ENCODE assay signal across 9 cellular contexts in genomic region chr12:67025543-67026114, GRCh38.
DNase-seq lines count a peak whose midpoint lies in the region; ATAC-seq and TF ChIP-seq lines count a peak whose summit lies in the region.
"Had no signal": no experiment of that assay in that cellular context is flagged by ENCODE, and none has a peak within 500 bp of the region (broad histone marks: within the 10 kb centered on the region; RNA-seq: fewer than 3 reads in every experiment).

No MANE protein-coding gene starts in this region.

- H3K9me2 ChIP-seq in HCT116 (ENCODE audit: insufficient read depth): no peaks in the 10 kb centered on the region

- H3K27ac ChIP-seq in breast epithelium (no peak overlapping the region), HCT116 (ENCODE audit: low read depth, low read length) (no peak overlapping the region), WERI-Rb-1 (peak overlapping the region; percentile 59), psoas muscle (no peak overlapping the region)
- H3K27ac ChIP-seq: neutrophil had no signal

- no peaks in the 10 kb centered on the region for H3K4me1 Mint-ChIP-seq in MCF 10A (ENCODE audit: insufficient read depth, unreplicated experiment)

- no peaks in the 10 kb centered on the region for H3K4me1 ChIP-seq in breast epithelium
- no peaks in the 10 kb centered on the region for H3K4me1 ChIP-seq in HCT116 (ENCODE audit: control insufficient read depth in 1 of 2, insufficient read depth in 2 of 2, low read length in 2 of 2)
- no peaks in the 10 kb centered on the region for H3K4me1 ChIP-seq in psoas muscle

- TF ChIP-seq POLR2A in breast epithelium (IDR thresholded peaks at IDR 0.05): no peak
- TF ChIP-seq POLR2A in HCT116 (IDR thresholded peaks at IDR 0.05; ENCODE audit: borderline replicate concordance, extremely low read depth, insufficient read depth, insufficient read length): no peak

- H3K36me3 ChIP-seq in breast epithelium: no peaks in the 10 kb centered on the region
- H3K36me3 ChIP-seq in HCT116 (ENCODE audit: control insufficient read depth in 1 of 2, insufficient read depth in 2 of 2, low read length in 2 of 2): no peaks in the 10 kb centered on the region
- H3K36me3 ChIP-seq in WERI-Rb-1: no peaks in the 10 kb centered on the region
- no peaks in the 10 kb centered on the region for H3K36me3 ChIP-seq in psoas muscle (ENCODE audit: insufficient read depth in 1 of 2, low read depth in 1 of 2)
- H3K36me3 ChIP-seq: neutrophil had no signal

- no peak overlapping the region for H3K4me2 ChIP-seq in HCT116 (ENCODE audit: low read length)

- H3K9ac ChIP-seq in HCT116 (ENCODE audit: low read length): no peak overlapping the region

- ATAC-seq in HCT116 (peak; percentile 81), psoas muscle (peak in 2 of 4 donors; percentile 55 to 56)

- H3K27me3 ChIP-seq in breast epithelium (no peaks in the 10 kb centered on the region), HCT116 (ENCODE audit: insufficient read depth, low read length) (peaks cover 43% of the 10 kb centered on the region), WERI-Rb-1 (ENCODE audit: insufficient read depth, low read depth, severe bottlenecking) (no peaks in the 10 kb centered on the region), psoas muscle (ENCODE audit: insufficient read depth in 3 of 3, low read length in 2 of 3) (no peaks in the 10 kb centered on the region)
- H3K27me3 ChIP-seq: neutrophil had no signal

- H3K27me3 Mint-ChIP-seq in MCF 10A (ENCODE audit: insufficient read depth, unreplicated experiment): peaks cover 16% of the 10 kb centered on the region

- H3K36me3 Mint-ChIP-seq in MCF 10A (ENCODE audit: insufficient read depth, unreplicated experiment): no peaks in the 10 kb centered on the region

- H3K79me2 ChIP-seq in HCT116 (ENCODE audit: insufficient read depth, low read length): no peaks in the 10 kb centered on the region

- no peak overlapping the region for H2AFZ ChIP-seq in HCT116 (ENCODE audit: low read depth, low read length, poor library complexity, severe bottlenecking)

- H3K4me3 ChIP-seq in breast epithelium (no peak overlapping the region), HCT116 (replicated peaks in 1 of 2; ENCODE audit: low read depth in 1 of 2, low read length in 2 of 2) (no peak overlapping the region), WERI-Rb-1 (ENCODE audit: low read depth, low read length) (no peak overlapping the region; the same call in 1 of the 2 replicates), psoas muscle (no peak overlapping the region)

- POLR2A ChIA-PET in MCF 10A (lab: Yijun Ruan, JAX) (no interaction called here), HCT116 (lab: Charles Lee) (no interaction called here)

- RAD21 ChIA-PET in HCT116 (lab: Charles Lee; ENCODE audit: low non-redundant PET in 1 of 2, low total read pairs in 2 of 2, uncharacterized antibody in 2 of 2, unreplicated experiment in 2 of 2): no interaction called here

- no peaks in the 10 kb centered on the region for H4K20me1 ChIP-seq in HCT116 (ENCODE audit: insufficient read depth)

- CTCF ChIA-PET in MCF 10A (lab: Yijun Ruan, JAX): interaction anchor here (0.6 to 4.8 kb wide), 31 partner anchors 8 to 1495 kb away, joined by 3 to 81 read pairs (median 4); no protein-coding TSS in a partner anchor
- CTCF ChIA-PET in HCT116 (lab: Charles Lee): interaction anchor here (1.2 to 2.0 kb wide), 2 partner anchors 7 to 10 kb away, joined by 5 read pairs; no protein-coding TSS in a partner anchor

- no TSS peak for BruUV-seq in MCF 10A (replicated peaks; lab: Mats Ljungman, UMichigan)
- no TSS peak for BruUV-seq in HCT116 (replicated peaks; lab: Mats Ljungman, UMichigan)

- no peak overlapping the region for H3K27ac Mint-ChIP-seq in MCF 10A (ENCODE audit: low read depth, unreplicated experiment)

- WGBS in psoas muscle, 3 donors: 36 to 39% (median 38%) methylated on average over 7 of the region's 7 CpGs

- H3K9me3 Mint-ChIP-seq in MCF 10A (ENCODE audit: unreplicated experiment): no peaks in the 10 kb centered on the region

- H3K4me3 Mint-ChIP-seq in MCF 10A (ENCODE audit: unreplicated experiment): no peak overlapping the region

- peak; percentile 88 for TF ChIP-seq CTCF in MCF 10A (IDR thresholded peaks at IDR 0.05; ENCODE audit: unreplicated experiment)
- TF ChIP-seq CTCF in breast epithelium (IDR thresholded peaks at IDR 0.05): peak in 1 of 3 donors; percentile 19
- peak in 2 of 3 experiments; percentile 61 to 75; a peak in 4 of 6 replicates for TF ChIP-seq CTCF in HCT116 (IDR thresholded peaks at IDR 0.05 in 2 of 3, conservative IDR thresholded peaks at IDR 0.05 in 1 of 3; ENCODE audit: borderline replicate concordance in 1 of 3, insufficient read depth in 1 of 3, low read depth in 2 of 3, low read length in 2 of 3)
- TF ChIP-seq CTCF in WERI-Rb-1 (IDR thresholded peaks at IDR 0.05; ENCODE audit: low read depth, low read length): peak; percentile 59
- peak; percentile 55 for TF ChIP-seq CTCF in psoas muscle (IDR thresholded peaks at IDR 0.05)

- intact Hi-C loops in MCF 10A (cut with micrococcal nuclease) (loop anchor here (1.0 to 2.0 kb wide), 2 partner anchors 41 to 195 kb away; no protein-coding TSS in a partner anchor), breast epithelium (cut with DNase I; ENCODE audit: low total_unique reads) (no loop called here), HCT116 (cut with micrococcal nuclease) (loop anchor here (5.0 kb wide), 1 partner anchor 192 kb away; no protein-coding TSS in a partner anchor), psoas muscle (cut with DNase I) (no loop called here)

- peak; percentile 43; the same call in 1 of the 2 replicates for TF ChIP-seq RAD21 in HCT116 (IDR thresholded peaks at IDR 0.05; ENCODE audit: low read depth)

- DNase-seq in MCF 10A (ENCODE audit: unreplicated experiment) (peak; percentile 62), breast epithelium (ENCODE audit: low spot score in 2 of 2) (no peak), HCT116 (ENCODE audit: low read depth, low spot score) (no peak), NCI-H1092 (lab: John Stamatoyannopoulos, UW) (peak; percentile 27), WERI-Rb-1 (peak; percentile 77), psoas muscle (no peak), putamen (ENCODE audit: low spot score) (no peak)
- DNase-seq in effector CD8-positive, alpha-beta T cell (lab: John Stamatoyannopoulos, UW): peak; percentile 29

- H3K9me3 ChIP-seq in breast epithelium (no peaks in the 10 kb centered on the region), HCT116 (ENCODE audit: control insufficient read depth in 1 of 2, insufficient read depth in 1 of 2, low read depth in 1 of 2, low read length in 2 of 2) (no peaks in the 10 kb centered on the region), WERI-Rb-1 (ENCODE audit: severe bottlenecking) (no peaks in the 10 kb centered on the region), psoas muscle (no peaks in the 10 kb centered on the region)
- H3K9me3 ChIP-seq: neutrophil had no signal

TF ChIP-seq in HCT116, 20 proteins besides CTCF, POLR2A, EP300 and RAD21 (continues in another document):
- TF ChIP-seq EZH2phosphoT487 (IDR thresholded peaks at IDR 0.05; ENCODE audit: borderline replicate concordance) (no peak), SP1 (IDR thresholded peaks at IDR 0.05; ENCODE audit: low read depth) (no peak), ZFX (IDR thresholded peaks at IDR 0.05) (no peak), CBX3 (IDR thresholded peaks at IDR 0.05; ENCODE audit: low read depth) (no peak), YY1 (IDR thresholded peaks at IDR 0.05; ENCODE audit: extremely low read depth, insufficient replicate concordance, low read depth, low read length) (no peak), FOSL1 (IDR thresholded peaks at IDR 0.05; ENCODE audit: low read depth) (no peak), CEBPB (IDR thresholded peaks at IDR 0.05; ENCODE audit: low read depth) (no peak), EGR1 (IDR thresholded peaks at IDR 0.05; ENCODE audit: low read depth) (no peak), EZH2 (IDR thresholded peaks at IDR 0.05) (no peak), SRF (IDR thresholded peaks at IDR 0.05; ENCODE audit: low read depth) (no peak), ZNF274 (IDR thresholded peaks at IDR 0.05; ENCODE audit: low read depth, low read length) (no peak), SIN3A (IDR thresholded peaks at IDR 0.05; ENCODE audit: low read depth) (no peak), REST (IDR thresholded peaks at IDR 0.05; ENCODE audit: low read depth) (no peak), JUND (IDR thresholded peaks at IDR 0.05) (no peak), MAX (IDR thresholded peaks at IDR 0.05) (no peak)

Comparison
In these comparisons a context has a peak if more than half of its experiments do, and no peak if none do; other contexts are left out.
1. DNase-seq: peak in MCF 10A (single experiment), NCI-H1092 (single experiment), WERI-Rb-1 (single experiment) and effector CD8-positive, alpha-beta T cell (single experiment); none in breast epithelium (0 of 2), HCT116 (single experiment), psoas muscle (0 of 2) and putamen (single experiment).
2. intact Hi-C loops: an anchor here in MCF 10A (1.0 to 2.0 kb wide) and HCT116 (5.0 kb wide); none called in breast epithelium and psoas muscle.